ENCODE assay signal across 9 cellular contexts in the genomic region with DNA sequence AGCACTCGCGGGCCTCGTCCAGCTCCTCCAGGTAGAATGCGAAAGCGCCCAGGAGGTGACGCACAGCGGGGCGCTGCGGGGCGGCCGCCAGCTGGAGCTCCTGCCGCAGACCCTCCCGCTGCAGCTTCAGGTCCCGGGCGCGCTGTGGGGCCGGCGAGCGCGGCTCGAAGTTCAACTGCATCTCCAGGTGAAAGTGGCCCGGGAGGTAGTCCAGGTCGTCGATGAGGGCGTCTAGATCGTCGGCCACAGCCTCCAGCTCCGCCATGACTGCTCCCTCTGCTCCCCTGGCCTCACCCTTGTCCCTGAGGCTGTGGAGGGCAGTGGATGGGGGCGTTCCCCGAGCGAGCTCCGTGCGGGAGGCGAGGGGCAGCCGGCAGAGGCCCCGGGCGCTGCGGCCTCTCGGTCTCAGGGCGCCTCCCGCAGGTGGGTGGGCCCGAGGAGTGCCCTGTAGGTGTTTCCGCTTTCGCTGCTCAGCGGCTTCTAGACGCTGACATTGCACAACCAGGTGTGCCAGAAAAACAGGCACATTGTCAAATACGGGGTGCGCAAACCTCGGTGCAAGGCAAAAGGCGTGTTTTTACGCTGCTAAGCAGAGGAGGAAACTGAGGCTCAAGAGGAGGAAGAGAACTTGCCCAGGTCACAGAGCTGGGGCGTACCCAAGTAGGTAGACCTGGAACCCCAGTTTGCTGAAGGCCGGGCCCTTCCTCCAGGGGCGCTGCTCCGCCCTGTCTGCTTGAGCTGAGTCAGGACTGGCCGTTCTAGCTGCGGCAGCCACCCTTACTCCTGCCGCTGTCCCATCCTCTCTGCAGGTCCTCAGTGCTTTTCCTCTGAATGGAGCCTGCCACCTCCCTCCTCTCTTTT. TPM values are rescaled to one million over a fixed set of nuclear protein-coding genes. Genes with fewer than 3 reads are reported as not detected.
DNase-seq lines count a peak whose midpoint lies in the region; ATAC-seq and TF ChIP-seq lines count a peak whose summit lies in the region.
"Had no signal": no experiment of that assay in that cellular context is flagged by ENCODE, and none has a peak within 500 bp of the region (broad histone marks: within the 10 kb centered on the region; RNA-seq: fewer than 3 reads in every experiment).

A gene (minus strand): TSS at position 425 of the 861 bp plus-strand sequence. CDS start 160 bp downstream, at position 265.

- H3K9ac ChIP-seq in mesendoderm (ENCODE audit: low read length) = peak within 1 kb of the TSS; percentile 35

- H3K36me3 Mint-ChIP-seq in CD4-positive, CD25-positive, alpha-beta regulatory T cell = peaks cover 7% of the 10 kb centered on the region
- no peaks in the 10 kb centered on the region for H3K36me3 Mint-ChIP-seq in chondrocyte (ENCODE audit: low read depth)

- H3K79me2 ChIP-seq in mesendoderm (ENCODE audit: control insufficient read depth, insufficient read depth, low read length) = no peaks in the 10 kb centered on the region

- H4K8ac ChIP-seq in mesendoderm (ENCODE audit: low read depth, low read length) = no peak within 1 kb of the TSS

- no peak within 1 kb of the TSS for H3K4ac ChIP-seq in mesendoderm (ENCODE audit: low read depth, low read length)

- H3K23ac ChIP-seq in mesendoderm (ENCODE audit: low read length) = no peak within 1 kb of the TSS

- no peak within 1 kb of the TSS for H3K18ac ChIP-seq in mesendoderm (ENCODE audit: low read length)

- peak within 1 kb of the TSS; percentile 86 for H3K56ac ChIP-seq in mesendoderm (ENCODE audit: low read length)

- ATAC-seq in CD4-positive, CD25-positive, alpha-beta regulatory T cell (ENCODE audit: low read depth in 2 of 2) = peak; percentile 87 to 91
- peak; percentile 75 for ATAC-seq in GM19467 (IDR thresholded peaks at IDR 0.05; ENCODE audit: unreplicated experiment)

- peaks cover 34% of the 10 kb centered on the region for H3K4me1 ChIP-seq in CD4-positive, CD25-positive, alpha-beta regulatory T cell (ENCODE audit: control insufficient read depth, insufficient read depth, low read length, poor library complexity, severe bottlenecking)
- H3K4me1 ChIP-seq in mesendoderm (ENCODE audit: control insufficient read depth, low read depth, low read length) = no peaks in the 10 kb centered on the region

- no peak within 1 kb of the TSS for H2BK5ac ChIP-seq in mesendoderm (ENCODE audit: low read length)

- WGBS in mesendoderm (ENCODE audit: extremely low coverage, insufficient coverage, low lambda C conversion rate) = no CpG with 5 or more reads among the region's 58 CpGs

- H3K27me3 Mint-ChIP-seq in CD4-positive, CD25-positive, alpha-beta regulatory T cell = no peaks in the 10 kb centered on the region
- peaks cover 17% of the 10 kb centered on the region for H3K27me3 Mint-ChIP-seq in chondrocyte (ENCODE audit: low read depth)

- no peak within 1 kb of the TSS for H2AK5ac ChIP-seq in mesendoderm (ENCODE audit: low read length)

- peak within 1 kb of the TSS; percentile 96 to 100 (median 97) for H3K4me3 Mint-ChIP-seq in CD4-positive, CD25-positive, alpha-beta regulatory T cell
- no peak within 1 kb of the TSS for H3K4me3 Mint-ChIP-seq in chondrocyte (ENCODE audit: unreplicated experiment)

- H2BK15ac ChIP-seq in mesendoderm (replicated peaks; ENCODE audit: low read depth) = no peak within 1 kb of the TSS

- H3K4me3 ChIP-seq in CD4-positive, CD25-positive, alpha-beta regulatory T cell (ENCODE audit: low read depth, low read length) = peak within 1 kb of the TSS; percentile 87
- no peak within 1 kb of the TSS for H3K4me3 ChIP-seq in mesendoderm (ENCODE audit: low read length)

- TF ChIP-seq CTCF in chondrocyte (IDR thresholded peaks at IDR 0.05) = peak; percentile 42

- peak within 1 kb of the TSS; percentile 63 for H3K27ac ChIP-seq in CD4-positive, CD25-positive, alpha-beta regulatory T cell (ENCODE audit: insufficient read depth, low read length, poor library complexity, severe bottlenecking)
- H3K27ac ChIP-seq in mesendoderm (ENCODE audit: low read depth, low read length) = no peak within 1 kb of the TSS

- H3K27ac Mint-ChIP-seq in CD4-positive, CD25-positive, alpha-beta regulatory T cell = peak within 1 kb of the TSS; percentile 92 to 95 (median 92)
- no peak within 1 kb of the TSS for H3K27ac Mint-ChIP-seq in chondrocyte (ENCODE audit: unreplicated experiment)

- no peaks in the 10 kb centered on the region for H3K79me1 ChIP-seq in mesendoderm (ENCODE audit: low read length)

- no peaks in the 10 kb centered on the region for H3K27me3 ChIP-seq in CD4-positive, CD25-positive, alpha-beta regulatory T cell (ENCODE audit: control insufficient read depth, insufficient read depth, low read length)
- H3K27me3 ChIP-seq in mesendoderm (ENCODE audit: insufficient read depth, low read length, poor library complexity) = no peaks in the 10 kb centered on the region

- H3K9me3 ChIP-seq in CD4-positive, CD25-positive, alpha-beta regulatory T cell (ENCODE audit: control insufficient read depth in 2 of 2, low read length in 2 of 2) = no peaks in the 10 kb centered on the region

- H3K36me3 ChIP-seq in CD4-positive, CD25-positive, alpha-beta regulatory T cell (ENCODE audit: control insufficient read depth, insufficient read depth, low read length) = peaks cover 4% of the 10 kb centered on the region
- no peaks in the 10 kb centered on the region for H3K36me3 ChIP-seq in mesendoderm (ENCODE audit: control insufficient read depth, insufficient read depth, low read length)

- no peaks in the 10 kb centered on the region for H3K9me3 Mint-ChIP-seq in CD4-positive, CD25-positive, alpha-beta regulatory T cell
- no peaks in the 10 kb centered on the region for H3K9me3 Mint-ChIP-seq in chondrocyte (ENCODE audit: low read depth)

- H3K4me2 ChIP-seq in mesendoderm (ENCODE audit: low read length) = peak within 1 kb of the TSS; percentile 29

- H3K4me1 Mint-ChIP-seq in CD4-positive, CD25-positive, alpha-beta regulatory T cell = peaks cover 27 to 62% (median 43%) of the 10 kb centered on the region in 4 donors
- no peaks in the 10 kb centered on the region for H3K4me1 Mint-ChIP-seq in chondrocyte (ENCODE audit: low read depth)

- peak; percentile 58 to 87 (median 72) for DNase-seq in CD4-positive, CD25-positive, alpha-beta regulatory T cell
- peak; percentile 73 for DNase-seq in HK-2 (ENCODE audit: unreplicated experiment)
- peak; percentile 40 to 55 (median 48) for DNase-seq in activated CD4-positive, CD25-positive, alpha-beta regulatory T cell (lab: John Stamatoyannopoulos, UW)
- peak; percentile 79 for DNase-seq in chondrocyte (ENCODE audit: low spot score)
- peak; percentile 54 for DNase-seq in mesendoderm
- peak; percentile 32 to 38 for DNase-seq in stimulated activated CD8-positive, alpha-beta memory T cell treated with anti-CD3 and anti-CD28 coated beads, Interleukin-4, amount 100 ng/mL, for 4 hours (ENCODE audit: low read depth in 2 of 2, low spot score in 1 of 2)
- DNase-seq in globus pallidus (ENCODE audit: low spot score) = no peak

- H4K5ac ChIP-seq in mesendoderm (ENCODE audit: low read length) = no peak within 1 kb of the TSS

- H2BK120ac ChIP-seq in mesendoderm (ENCODE audit: low read depth, low read length) = no peak within 1 kb of the TSS

RNA-seq across cellular contexts. Expression of the gene that starts here (rescaled TPM):
- 15.8 TPM for total RNA-seq in CD4-positive, CD25-positive, alpha-beta regulatory T cell
- 1 to 10 TPM; 3.8 to 6.5 (median 4.8) TPM for polyA plus RNA-seq in CD4-positive, CD25-positive, alpha-beta regulatory T cell
- total RNA-seq in chondrocyte = not detected in 3 replicates
- 0.31 TPM for polyA plus RNA-seq in mesendoderm (2013, experiment 1 of 2)
- polyA plus RNA-seq in mesendoderm (2013, experiment 2 of 2) = 0.46 TPM
- total RNA-seq: HT1080 had no signal

Comparison
In these comparisons a context has a peak if more than half of its experiments do, and no peak if none do; other contexts are left out.
1. RNA of the gene that starts here (total RNA-seq): 15.8 TPM in CD4-positive, CD25-positive, alpha-beta regulatory T cell (single experiment); not detected in chondrocyte; every median in the first group is over 10 times any median in the second.
2. Peak in DNase-seq in chondrocyte; RNA of the gene not detected or under 1 TPM.